ENCODE assay signal across 15 cellular contexts in genomic region chr4:128521634-128522253, GRCh38.
A peak's percentile ranks its signal among the peaks of the same experiment; 100 is the strongest.
DNase-seq lines count a peak whose midpoint lies in the region; ATAC-seq and TF ChIP-seq lines count a peak whose summit lies in the region.
"Had no signal": no experiment of that assay in that cellular context is flagged by ENCODE, and none has a peak within 500 bp of the region (broad histone marks: within the 10 kb centered on the region; RNA-seq: fewer than 3 reads in every experiment).

No MANE protein-coding gene starts in this region.

- no peak overlapping the region for H4K12ac ChIP-seq in trophoblast cell (ENCODE audit: low read depth, low read length)

- H3K27ac ChIP-seq in GM23248 (peak overlapping the region; percentile 42), SJSA1 (peak overlapping the region; percentile 68), fibroblast of lung (ENCODE audit: insufficient read depth, low read length) (no peak overlapping the region), trophoblast cell (ENCODE audit: low read depth, low read length) (no peak overlapping the region)
- H3K27ac ChIP-seq: skin epidermis had no signal

- H3F3A ChIP-seq in GM23248 (ENCODE audit: insufficient read depth): peaks cover 56% of the 10 kb centered on the region

- H2AFZ ChIP-seq in GM23248 (no peak overlapping the region), fibroblast of lung (ENCODE audit: low read length) (no peak overlapping the region), trophoblast cell (ENCODE audit: insufficient read depth, low read length, poor library complexity) (no peak overlapping the region)
- H2AFZ ChIP-seq: GM23338 had no signal

- H3K4me1 ChIP-seq in GM23248 (ENCODE audit: insufficient read depth) (peaks cover 72% of the 10 kb centered on the region), SJSA1 (replicated peaks) (peaks cover 70% of the 10 kb centered on the region), fibroblast of lung (ENCODE audit: control insufficient read depth, extremely low read depth, insufficient read depth, low read length) (peaks cover 39% of the 10 kb centered on the region), trophoblast cell (ENCODE audit: control insufficient read depth in 1 of 2, insufficient read depth in 2 of 2, low read length in 2 of 2) (peaks cover 21 to 31% of the 10 kb centered on the region in 2 experiments)

- no peaks in the 10 kb centered on the region for H3K79me2 ChIP-seq in GM23248 (ENCODE audit: insufficient read depth)
- H3K79me2 ChIP-seq in fibroblast of lung (ENCODE audit: control insufficient read depth, insufficient read depth, low read length): no peaks in the 10 kb centered on the region
- H3K79me2 ChIP-seq in trophoblast cell (ENCODE audit: control insufficient read depth, insufficient read depth, low read length, poor library complexity): peaks cover 2% of the 10 kb centered on the region

- H4K20me1 ChIP-seq in GM23248 (ENCODE audit: insufficient read depth): no peaks in the 10 kb centered on the region
- H4K20me1 ChIP-seq in fibroblast of lung (ENCODE audit: control insufficient read depth, extremely low read depth, insufficient read depth, low read length): no peaks in the 10 kb centered on the region

- no peak overlapping the region for H2BK120ac ChIP-seq in trophoblast cell (ENCODE audit: insufficient read depth, low read length, poor library complexity)

- H3K27me3 ChIP-seq in GM23248 (replicated peaks; ENCODE audit: insufficient read depth): no peaks in the 10 kb centered on the region
- no peaks in the 10 kb centered on the region for H3K27me3 ChIP-seq in SJSA1 (replicated peaks)
- no peaks in the 10 kb centered on the region for H3K27me3 ChIP-seq in fibroblast of lung (ENCODE audit: control insufficient read depth, insufficient read depth, low read length)
- H3K27me3 ChIP-seq in trophoblast cell (ENCODE audit: insufficient read depth, low read length): no peaks in the 10 kb centered on the region

- no peak overlapping the region for H3K4me2 ChIP-seq in GM23248 (ENCODE audit: unreplicated experiment)
- no peak overlapping the region for H3K4me2 ChIP-seq in fibroblast of lung (ENCODE audit: extremely low read depth, insufficient read depth, low read length)
- no peak overlapping the region for H3K4me2 ChIP-seq in trophoblast cell (ENCODE audit: low read length)
- H3K4me2 ChIP-seq: GM23338 had no signal

- no peak for ATAC-seq in HG03175 (IDR thresholded peaks at IDR 0.05; ENCODE audit: unreplicated experiment)
- ATAC-seq: activated T-cell treated with anti-CD3 and anti-CD28 coated beads, Interleukin-2, amount 50 U/mL, for 72 hours; GM23338; left colon had no signal

- H3K9me3 ChIP-seq in GM23248 (ENCODE audit: low read depth) (no peaks in the 10 kb centered on the region), SJSA1 (replicated peaks) (no peaks in the 10 kb centered on the region), fibroblast of lung (ENCODE audit: control insufficient read depth, insufficient read depth, low read depth, low read length) (no peaks in the 10 kb centered on the region), trophoblast cell (ENCODE audit: insufficient read depth, low read depth, low read length) (no peaks in the 10 kb centered on the region)

- no peak for TF ChIP-seq CTCF in fibroblast of lung (conservative IDR thresholded peaks at IDR 0.05 in 1 of 2, IDR thresholded peaks at IDR 0.05 in 1 of 2; ENCODE audit: low read depth in 1 of 2, low read length in 2 of 2)

- H3K4me3 ChIP-seq in GM23248 (no peak overlapping the region), SJSA1 (no peak overlapping the region), fibroblast of lung (replicated peaks in 1 of 4; ENCODE audit: control extremely low read depth in 1 of 4, insufficient read depth in 1 of 4, low read depth in 3 of 4, low read length in 4 of 4) (no peak overlapping the region), trophoblast cell (ENCODE audit: low read depth, low read length) (no peak overlapping the region)
- H3K4me3 ChIP-seq: GM23338, skin epidermis had no signal

- H3K9ac ChIP-seq in GM23248 (no peak overlapping the region), fibroblast of lung (ENCODE audit: insufficient read depth, low read length) (no peak overlapping the region), trophoblast cell (ENCODE audit: low read length) (no peak overlapping the region)

- H3K14ac ChIP-seq in trophoblast cell (ENCODE audit: low read length): peak overlapping the region; percentile 37

- peak overlapping the region; percentile 25 for H2BK12ac ChIP-seq in trophoblast cell (ENCODE audit: low read length)

- H3K9me2 ChIP-seq in GM23248 (ENCODE audit: insufficient read depth): no peaks in the 10 kb centered on the region

- H4K8ac ChIP-seq in trophoblast cell (ENCODE audit: low read depth, low read length): no peak overlapping the region

- H3K18ac ChIP-seq in trophoblast cell (ENCODE audit: low read length): no peak overlapping the region

- peaks cover 32% of the 10 kb centered on the region for H3K79me1 ChIP-seq in trophoblast cell (ENCODE audit: low read length)

- H2BK5ac ChIP-seq in trophoblast cell (ENCODE audit: low read depth, low read length, poor library complexity): no peak overlapping the region

- DNase-seq in GM23248 (peak; percentile 50), SJSA1 (ENCODE audit: low read depth in 1 of 2, low spot score in 2 of 2) (peak in 1 of 2 experiments; percentile 70), fibroblast of lung (ENCODE audit: low read depth in 2 of 2) (peak; percentile 41 to 85), trophoblast cell (peak; percentile 69 to 92), HPDE6-E6E7 (ENCODE audit: extremely low spot score) (no peak), DMS 273 (lab: John Stamatoyannopoulos, UW; ENCODE audit: unreplicated experiment) (no peak)
- no peak for DNase-seq in activated CD8-positive, alpha-beta memory T cell treated with anti-CD3 and anti-CD28 coated beads for 24 hours
- DNase-seq: activated T-cell treated with anti-CD3 and anti-CD28 coated beads, Interleukin-2, amount 50 U/mL, for 72 hours; amniotic stem cell; GF-D8; glutamatergic neuron; left colon had no signal

- H4K91ac ChIP-seq in trophoblast cell (ENCODE audit: low read depth, low read length): peak overlapping the region; percentile 25

- no peak overlapping the region for H3K23ac ChIP-seq in trophoblast cell (ENCODE audit: low read length)

- no peaks in the 10 kb centered on the region for H3K36me3 ChIP-seq in GM23248 (ENCODE audit: low read depth)
- no peaks in the 10 kb centered on the region for H3K36me3 ChIP-seq in SJSA1
- no peaks in the 10 kb centered on the region for H3K36me3 ChIP-seq in fibroblast of lung (ENCODE audit: control insufficient read depth, insufficient read depth, low read length)
- no peaks in the 10 kb centered on the region for H3K36me3 ChIP-seq in trophoblast cell (ENCODE audit: control insufficient read depth in 1 of 2, insufficient read depth in 2 of 2, low read length in 2 of 2)

- in situ Hi-C loops in GM23248 (cut with MboI): no loop called here

- no peak overlapping the region for H3K4ac ChIP-seq in trophoblast cell (ENCODE audit: low read depth, low read length)

- WGBS in GM23248 (ENCODE audit: low coverage in 1 of 2, low lambda C conversion rate in 2 of 2, missing lambda C conversion rate in 2 of 2), 2 experiments: 76 to 80% methylated on average over 10 of the region's 10 CpGs
- WGBS in trophoblast cell (ENCODE audit: extremely low coverage, insufficient coverage, insufficient read length): no CpG with 5 or more reads among the region's 10 CpGs

- no peak overlapping the region for H2AK5ac ChIP-seq in trophoblast cell (ENCODE audit: low read length)

Comparison
In these comparisons a context has a peak if more than half of its experiments do, and no peak if none do; other contexts are left out.
1. DNase-seq: peak in GM23248 (single experiment), fibroblast of lung (2 of 2) and trophoblast cell (2 of 2); none in HPDE6-E6E7 (single experiment), activated CD8-positive, alpha-beta memory T cell treated with anti-CD3 and anti-CD28 coated beads for 24 hours (single experiment) and DMS 273 (single experiment).
2. H3K27ac ChIP-seq: peak in GM23248 (single experiment) and SJSA1 (single experiment); none in fibroblast of lung (single experiment) and trophoblast cell (single experiment).